In genomic region chr10:67883710-67884312, GRCh38 we compare ENCODE assay signal across 8 cellular contexts. TPM values are rescaled to one million over a fixed set of nuclear protein-coding genes. Genes with fewer than 3 reads are reported as not detected.
DNase-seq lines count a peak whose midpoint lies in the region; ATAC-seq and TF ChIP-seq lines count a peak whose summit lies in the region.

No MANE protein-coding gene starts in this region.

- peaks cover 16% of the 10 kb centered on the region for H3K36me3 Mint-ChIP-seq in activated CD4-positive, alpha-beta T cell treated with anti-CD3 and anti-CD28 coated beads, Interleukin-2, amount 10 ng/mL, durations not matched to agents 24 days and 14 days (ENCODE audit: low read depth)
- peaks cover 9% of the 10 kb centered on the region for H3K36me3 Mint-ChIP-seq in activated naive CD8-positive, alpha-beta T cell

- peaks cover 21% of the 10 kb centered on the region for H3K4me1 Mint-ChIP-seq in activated CD4-positive, alpha-beta T cell treated with anti-CD3 and anti-CD28 coated beads, Interleukin-2, amount 10 ng/mL, durations not matched to agents 24 days and 14 days
- H3K4me1 Mint-ChIP-seq in activated naive CD8-positive, alpha-beta T cell (ENCODE audit: low read depth): peaks cover 34% of the 10 kb centered on the region

- H3K9me3 ChIP-seq in iPS-18c (ENCODE audit: control insufficient read depth, insufficient read depth, low read length) (no peaks in the 10 kb centered on the region), stomach (no peaks in the 10 kb centered on the region)

- H3K9me3 Mint-ChIP-seq in activated CD4-positive, alpha-beta T cell treated with anti-CD3 and anti-CD28 coated beads, Interleukin-2, amount 10 ng/mL, durations not matched to agents 24 days and 14 days: no peaks in the 10 kb centered on the region
- H3K9me3 Mint-ChIP-seq in activated naive CD8-positive, alpha-beta T cell (ENCODE audit: low read depth): no peaks in the 10 kb centered on the region

- peak overlapping the region; percentile 97 for H3K4me3 Mint-ChIP-seq in activated CD4-positive, alpha-beta T cell treated with anti-CD3 and anti-CD28 coated beads, Interleukin-2, amount 10 ng/mL, durations not matched to agents 24 days and 14 days
- peak overlapping the region; percentile 92 for H3K4me3 Mint-ChIP-seq in activated naive CD8-positive, alpha-beta T cell

- no peak for TF ChIP-seq POLR2A in stomach (IDR thresholded peaks at IDR 0.05)

- peak overlapping the region; percentile 53 for H3K4me3 ChIP-seq in iPS-18c (ENCODE audit: insufficient read depth, low read depth, low read length)
- H3K4me3 ChIP-seq in stomach: peak overlapping the region; percentile 70 to 86 (median 76)

- H3K27me3 Mint-ChIP-seq in activated CD4-positive, alpha-beta T cell treated with anti-CD3 and anti-CD28 coated beads, Interleukin-2, amount 10 ng/mL, durations not matched to agents 24 days and 14 days: peaks cover 3% of the 10 kb centered on the region
- H3K27me3 Mint-ChIP-seq in activated naive CD8-positive, alpha-beta T cell: no peaks in the 10 kb centered on the region

- DNase-seq in activated CD4-positive, alpha-beta T cell treated with anti-CD3 and anti-CD28 coated beads, Interleukin-2, amount 10 ng/mL, durations not matched to agents 24 days and 14 days: peak; percentile 64
- DNase-seq in activated CD4-positive, alpha-beta T cell treated with anti-CD3 and anti-CD28 coated beads, Interleukin-2, amount 50 U/mL, for 4 hours: no peak
- DNase-seq in stomach (no peak), HuH-7.5 (ENCODE audit: low spot score) (no peak)
- no peak for DNase-seq in stimulated activated CD4-positive, alpha-beta T cell treated with anti-CD3 and anti-CD28 coated beads, Interleukin-2, amount 100 ng/mL, for 24 hours

- H3K27ac Mint-ChIP-seq in activated CD4-positive, alpha-beta T cell treated with anti-CD3 and anti-CD28 coated beads, Interleukin-2, amount 10 ng/mL, durations not matched to agents 24 days and 14 days: peak overlapping the region; percentile 89
- H3K27ac Mint-ChIP-seq in activated naive CD8-positive, alpha-beta T cell: peak overlapping the region; percentile 95

- H3K27ac ChIP-seq in stomach: peak overlapping the region; percentile 93 to 100 (median 98)

- peaks cover 11 to 21% (median 20%) of the 10 kb centered on the region in 4 donors for H3K36me3 ChIP-seq in stomach

- no peak for TF ChIP-seq CTCF in stomach (IDR thresholded peaks at IDR 0.05)

- intact Hi-C loops in activated CD4-positive, alpha-beta T cell treated with anti-CD3 and anti-CD28 coated beads, Interleukin-2, amount 10 ng/mL, durations not matched to agents 24 days and 14 days (cut with micrococcal nuclease): loop anchor here (2.0 kb wide), 2 partner anchors 93 to 447 kb away; no protein-coding TSS in a partner anchor
- intact Hi-C loops in stomach (cut with DNase I; ENCODE audit: low total_unique reads): no loop called here

- WGBS in stomach, 5 donors: 16 to 21% (median 18%) methylated on average over 13 of the region's 13 CpGs

- TF ChIP-seq EP300 in stomach (IDR thresholded peaks at IDR 0.05): no peak

- peaks cover 13 to 37% (median 25%) of the 10 kb centered on the region in 4 donors for H3K4me1 ChIP-seq in stomach

- ATAC-seq in GM19455 (IDR thresholded peaks at IDR 0.05; ENCODE audit: unreplicated experiment): no peak

- no peaks in the 10 kb centered on the region for H3K27me3 ChIP-seq in stomach

RNA-seq across cellular contexts. Expression of gene SIRT1, which starts 0.6 kb away (rescaled TPM):
- total RNA-seq in activated CD4-positive, alpha-beta T cell treated with anti-CD3 and anti-CD28 coated beads, Interleukin-2, amount 10 ng/mL, durations not matched to agents 24 days and 14 days: 27.1 and 27.8 TPM in 2 replicates
- 10 to 100 TPM; 16.7 to 41.4 (median 29.5) TPM for total RNA-seq in stomach
- polyA plus RNA-seq in stomach: 10 to 100 TPM in 1 of 3 donors, 1 to 10 TPM in 2; 7.7 to 12.4 (median 8.3) TPM

RNA-seq across cellular contexts. Expression of gene DNAJC12, which starts 45.8 kb away (rescaled TPM):
- total RNA-seq in activated CD4-positive, alpha-beta T cell treated with anti-CD3 and anti-CD28 coated beads, Interleukin-2, amount 10 ng/mL, durations not matched to agents 24 days and 14 days: 23.8 and 24.2 TPM in 2 replicates
- total RNA-seq in stomach: 10 to 100 TPM in 1 of 5 donors, 1 to 10 TPM in 1, under 1 TPM in 1, not detected in 2; 0.43 to 12.5 (median 9.5) TPM
- polyA plus RNA-seq in stomach: 1 to 10 TPM; 1.3 to 4.9 (median 3.7) TPM
